In genomic region chr9:112496074-112496722, GRCh38 we compare ENCODE assay signal across 19 cellular contexts. TPM values are rescaled to one million over a fixed set of nuclear protein-coding genes. Genes with fewer than 3 reads are reported as not detected.
DNase-seq lines count a peak whose midpoint lies in the region; ATAC-seq, FAIRE-seq and TF ChIP-seq lines count a peak whose summit lies in the region.
"Had no signal": no experiment of that assay in that cellular context is flagged by ENCODE, and none has a peak within 500 bp of the region (broad histone marks: within the 10 kb centered on the region; RNA-seq: fewer than 3 reads in every experiment).

No MANE protein-coding gene starts in this region.

- POLR2A ChIA-PET in HepG2 (lab: Yijun Ruan, JAX) = interaction anchor here (0.9 to 1.7 kb wide), 3 partner anchors 10 to 117 kb away, joined by 3 to 5 read pairs (median 4); partner anchors contain the start of gene HSDL2

- H3K9me3 ChIP-seq in adrenal gland (replicated peaks in 1 of 3) = peaks cover 0 to 4% (median 0%) of the 10 kb centered on the region in 3 donors
- peaks cover 22% of the 10 kb centered on the region for H3K9me3 ChIP-seq in HepG2 (ENCODE audit: low read length)
- peaks cover 0 to 20% (median 0%) of the 10 kb centered on the region in 3 donors for H3K9me3 ChIP-seq in esophagus squamous epithelium

- peak in 1 of 2 experiments; percentile 78; a peak in 2 of 4 replicates for TF ChIP-seq EP300 in HepG2 (IDR thresholded peaks at IDR 0.05; ENCODE audit: low read depth in 2 of 2, low read length in 2 of 2)
- no peak for TF ChIP-seq EP300 in HepG2 (CRISPR knock-in tag; IDR thresholded peaks at IDR 0.05; ENCODE audit: borderline replicate concordance)

- H3K36me3 ChIP-seq in adrenal gland (replicated peaks in 1 of 2) = no peaks in the 10 kb centered on the region
- peaks cover 2 to 27% of the 10 kb centered on the region in 2 experiments; a peak in 4 of 5 replicates for H3K36me3 ChIP-seq in HepG2 (replicated peaks in 1 of 2; ENCODE audit: control insufficient read depth in 1 of 2, insufficient read depth in 2 of 2, low read length in 2 of 2)
- peaks cover 0 to 16% (median 0%) of the 10 kb centered on the region in 3 donors for H3K36me3 ChIP-seq in esophagus squamous epithelium
- H3K36me3 ChIP-seq: ascending aorta had no signal

- intact Hi-C loops in adrenal gland (cut with DNase I) (loop anchor here in 1 of 2 donors (10.0 kb wide), 1 partner anchor 49 kb away; no protein-coding TSS in a partner anchor), HepG2 (cut with micrococcal nuclease; ENCODE audit: unreplicated experiment) (loop anchor here (1.0 kb wide), 1 partner anchor 9 kb away; no protein-coding TSS in a partner anchor), esophagus squamous epithelium (cut with DNase I) (no loop called here)

- TF ChIP-seq CTCF in adrenal gland (IDR thresholded peaks at IDR 0.05) (no peak), HepG2 (CRISPR knock-in tag; IDR thresholded peaks at IDR 0.05) (no peak), esophagus squamous epithelium (IDR thresholded peaks at IDR 0.05) (no peak)

- no peak overlapping the region; the same call in 1 of the 2 replicates for H3K9ac ChIP-seq in HepG2 (ENCODE audit: insufficient read depth, low read depth, low read length)
- H3K9ac ChIP-seq: parathyroid adenoma had no signal

- WGBS in adrenal gland, 4 donors = 67 to 81% (median 68%) methylated on average over 3 of the region's 3 CpGs
- under 1% methylated on average over 3 of the region's 3 CpGs for whole genome bisulfite sequencing in HepG2 (ENCODE audit: low lambda C conversion rate)
- WGBS in esophagus squamous epithelium, 2 donors = 77 to 83% methylated on average over 3 of the region's 3 CpGs

- H3K4me3 ChIP-seq in adrenal gland = no peak overlapping the region
- peak overlapping the region in 2 of 3 experiments; percentile 36 to 45; a peak in 3 of 6 replicates for H3K4me3 ChIP-seq in HepG2 (replicated peaks in 1 of 3; ENCODE audit: insufficient read depth in 1 of 3, low read depth in 2 of 3, low read length in 3 of 3)
- H3K4me3 ChIP-seq in esophagus squamous epithelium = no peak overlapping the region
- H3K4me3 ChIP-seq: ascending aorta, suprapubic skin had no signal

- FAIRE-seq in HepG2 (lab: Jason Lieb, UNC) = no peak
- FAIRE-seq: H54 had no signal

- no TSS peak for BruUV-seq in HepG2 (replicated peaks; lab: Mats Ljungman, UMichigan)

- no peak for TF ChIP-seq POLR2A in adrenal gland (IDR thresholded peaks at IDR 0.05)
- TF ChIP-seq POLR2A in HepG2 (IDR thresholded peaks at IDR 0.05; ENCODE audit: insufficient read depth in 1 of 2, low read depth in 2 of 2, low read length in 2 of 2) = no peak
- TF ChIP-seq POLR2A in esophagus squamous epithelium (IDR thresholded peaks at IDR 0.05) = no peak

- peaks cover 46 to 69% of the 10 kb centered on the region in 2 donors for H3K4me1 ChIP-seq in adrenal gland (replicated peaks in 1 of 2)
- H3K4me1 ChIP-seq in HepG2 (ENCODE audit: insufficient read depth, low read length) = peaks cover 70% of the 10 kb centered on the region
- H3K4me1 ChIP-seq in esophagus squamous epithelium = no peaks in the 10 kb centered on the region
- H3K4me1 ChIP-seq: ascending aorta, parathyroid adenoma, suprapubic skin had no signal

- H3K27me3 ChIP-seq in adrenal gland = no peaks in the 10 kb centered on the region
- H3K27me3 ChIP-seq in HepG2 (ENCODE audit: control insufficient read depth in 1 of 2, insufficient read depth in 2 of 2, low read length in 2 of 2) = no peaks in the 10 kb centered on the region
- no peaks in the 10 kb centered on the region for H3K27me3 ChIP-seq in esophagus squamous epithelium
- H3K27me3 ChIP-seq: ascending aorta, BE2C, suprapubic skin had no signal

- no peak overlapping the region for H2AFZ ChIP-seq in HepG2 (ENCODE audit: low read length)
- H2AFZ ChIP-seq: parathyroid adenoma had no signal

- H3K79me2 ChIP-seq in HepG2 (ENCODE audit: insufficient read depth, low read length) = peaks cover 96% of the 10 kb centered on the region
- H3K79me2 ChIP-seq: parathyroid adenoma had no signal

- CTCF ChIA-PET in HepG2 (lab: Yijun Ruan, JAX; ENCODE audit: low intra/inter-chr PET ratio, low total read pairs) = no interaction called here

- in situ Hi-C loops in HepG2 (cut with HindIII; ENCODE audit: extremely low pct_ligation_motif_present, low pct_unique_long_range_greater_than_20kb) = loop anchor here (25.0 kb wide), 1 partner anchor 216 kb away; the partner anchor contains the start of gene INIP

- peak overlapping the region; percentile 64 for H3K4me2 ChIP-seq in HepG2 (ENCODE audit: low read depth, low read length)

- ATAC-seq in HepG2 (peak; percentile 91), HG02588 (IDR thresholded peaks at IDR 0.05; ENCODE audit: unreplicated experiment) (no peak), HG03565 (IDR thresholded peaks at IDR 0.05; ENCODE audit: unreplicated experiment) (no peak)

- TF ChIP-seq RAD21 in HepG2 (CRISPR knock-in tag; IDR thresholded peaks at IDR 0.05) = no peak

- H4K20me1 ChIP-seq in HepG2 (ENCODE audit: insufficient read depth, low read length) = peaks cover 16% of the 10 kb centered on the region

- H3K27ac ChIP-seq in adrenal gland (peak overlapping the region in 3 of 5 donors; percentile 56 to 69 (median 66)), HepG2 (ENCODE audit: extremely low read length, insufficient read depth, low read length) (peak overlapping the region; percentile 64), esophagus squamous epithelium (no peak overlapping the region)
- H3K27ac ChIP-seq: ascending aorta, parathyroid adenoma, suprapubic skin had no signal

- DNase-seq in NOMO-1 treated with DMSO at 0.1 percent for 48 hours (lab: John Stamatoyannopoulos, UW; ENCODE audit: unreplicated experiment) = peak; percentile 82
- DNase-seq in adrenal gland = no peak
- DNase-seq in HepG2 (ENCODE audit: low spot score) = peak; percentile 77
- DNase-seq in esophagus squamous epithelium (lab: John Stamatoyannopoulos, UW) = no peak
- no peak for DNase-seq in stimulated activated naive CD4-positive, alpha-beta T cell (lab: John Stamatoyannopoulos, UW)
- DNase-seq: activated CD4-positive, alpha-beta T cell treated with anti-CD3 and anti-CD28 coated beads, Interleukin-2, amount 10 ng/mL, durations not matched to agents 24 days and 14 days; activated CD8-positive, alpha-beta memory T cell treated with anti-CD3 and anti-CD28 coated beads, Interleukin-2, amount 50 U/mL, for 48 hours; activated gamma-delta T cell; BE2C; foreskin melanocyte; NCI-H1694; NCI-H446 treated with DMSO at 0.1 percent for 48 hours; stimulated activated CD4-positive, alpha-beta T cell treated with anti-CD3 and anti-CD28 coated beads, Interleukin-4, amount 100 ng/mL, for 24 hours had no signal

TF ChIP-seq in HepG2, 621 proteins besides CTCF, POLR2A, EP300 and RAD21 (continues in another document):
- TF ChIP-seq CENPX (CRISPR knock-in tag; IDR thresholded peaks at IDR 0.05) (no peak), KAT7 (CRISPR knock-in tag; IDR thresholded peaks at IDR 0.05; ENCODE audit: borderline replicate concordance) (0 out of 2 replicates have a peak, but pooled peaks have one; percentile 62), MED1 (CRISPR knock-in tag; IDR thresholded peaks at IDR 0.05) (peak; percentile 46; the same call in 1 of the 2 replicates), ATM (IDR thresholded peaks at IDR 0.05; ENCODE audit: borderline replicate concordance) (no peak), SMAD3 (CRISPR knock-in tag; IDR thresholded peaks at IDR 0.05) (no peak), ZNF546 (CRISPR knock-in tag; conservative IDR thresholded peaks at IDR 0.05) (no peak)
- TF ChIP-seq, protein P1, sequence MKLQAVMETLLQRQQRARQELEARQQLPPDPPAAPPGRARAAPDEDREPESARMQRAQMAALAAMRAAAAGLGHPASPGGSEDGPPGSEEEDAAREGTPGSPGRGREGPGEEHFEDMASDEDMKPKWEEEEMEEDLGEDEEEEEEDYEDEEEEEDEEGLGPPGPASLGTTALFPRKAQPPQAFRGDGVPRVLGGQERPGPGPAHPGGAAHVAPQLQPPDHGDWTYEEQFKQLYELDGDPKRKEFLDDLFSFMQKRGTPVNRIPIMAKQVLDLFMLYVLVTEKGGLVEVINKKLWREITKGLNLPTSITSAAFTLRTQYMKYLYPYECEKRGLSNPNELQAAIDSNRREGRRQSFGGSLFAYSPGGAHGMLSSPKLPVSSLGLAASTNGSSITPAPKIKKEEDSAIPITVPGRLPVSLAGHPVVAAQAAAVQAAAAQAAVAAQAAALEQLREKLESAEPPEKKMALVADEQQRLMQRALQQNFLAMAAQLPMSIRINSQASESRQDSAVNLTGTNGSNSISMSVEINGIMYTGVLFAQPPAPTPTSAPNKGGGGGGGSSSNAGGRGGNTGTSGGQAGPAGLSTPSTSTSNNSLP (IDR thresholded peaks at IDR 0.05; ENCODE audit: low read depth, low read length) = no peak; the same call in 1 of the 2 replicates

RNA-seq across cellular contexts. Expression of gene KIAA1958, which starts 9.6 kb away (rescaled TPM):
- 10 to 100 TPM; 17.0 to 67.2 (median 39.9) TPM for total RNA-seq in adrenal gland
- polyA plus RNA-seq in adrenal gland = 10 to 100 TPM in 1 of 3 donors, 1 to 10 TPM in 2; 3.5 to 11.6 (median 7.3) TPM
- 8.5 and 11.4 TPM in 2 replicates for total RNA-seq in HepG2 (2016; rRNA removed; fragmentation: Illumina TruSeq; extraction: Trizol)
- 37.2 and 41.8 TPM in 2 replicates for total RNA-seq in HepG2 (2016; cell fraction: cytosol; rRNA removed; fragmentation: Illumina TruSeq; extraction: Trizol; ENCODE audit: low read depth)
- total RNA-seq in HepG2 (2016; cell fraction: insoluble cytoplasmic fraction; rRNA removed; fragmentation: Illumina TruSeq; extraction: Trizol) = 8.4 and 11.0 TPM in 2 replicates
- 29.3 and 29.7 TPM in 2 replicates for total RNA-seq in HepG2 (2016; cell fraction: membrane; rRNA removed; fragmentation: Illumina TruSeq; extraction: Trizol)
- total RNA-seq in HepG2 (2016; cell fraction: nucleus; rRNA removed; fragmentation: Illumina TruSeq; extraction: Trizol) = 14.1 and 15.2 TPM in 2 replicates
- 8.5 and 10.3 TPM in 2 replicates for polyA plus RNA-seq in HepG2 (2011; rRNA removed)
- polyA plus RNA-seq in HepG2 (2011; cell fraction: cytosol; rRNA removed) = 5.5 and 5.7 TPM in 2 replicates
- 17.1 and 17.6 TPM in 2 replicates for polyA plus RNA-seq in HepG2 (2011; cell fraction: nucleus; rRNA removed)
- polyA plus RNA-seq in HepG2 (2012) = 10.9 and 11.6 TPM in 2 replicates
- 0.46 and 0.57 TPM in 2 replicates for polyA plus RNA-seq in HepG2 (2016; cell fraction: cytosol; fragmentation: Illumina TruSeq; extraction: Trizol; ENCODE audit: low read depth)
- polyA plus RNA-seq in HepG2 (2016; cell fraction: insoluble cytoplasmic fraction; fragmentation: Illumina TruSeq; extraction: Trizol; ENCODE audit: low read depth) = 6.0 and 6.8 TPM in 2 replicates
- 1.8 and 1.9 TPM in 2 replicates for polyA plus RNA-seq in HepG2 (2016; cell fraction: membrane; fragmentation: Illumina TruSeq; extraction: Trizol; ENCODE audit: low read depth)
- 7.2 and 8.5 TPM in 2 replicates for polyA plus RNA-seq in HepG2 (2016; cell fraction: nucleus; fragmentation: Illumina TruSeq; extraction: Trizol; ENCODE audit: insufficient read depth, low read depth)
- polyA minus RNA-seq in HepG2 (2011; rRNA and poly(A)+ RNA removed; ENCODE audit: low replicate concordance) = 53.1 and 88.7 TPM in 2 replicates
- polyA minus RNA-seq in HepG2 (2011; cell fraction: cytosol; rRNA and poly(A)+ RNA removed) = 22.1 and 29.8 TPM in 2 replicates
- 49.7 and 55.7 TPM in 2 replicates for polyA minus RNA-seq in HepG2 (2011; cell fraction: nucleus; rRNA and poly(A)+ RNA removed)
- 1 to 10 TPM; 2.7 to 5.7 (median 5.2) TPM for total RNA-seq in esophagus squamous epithelium

Comparison
In these comparisons a context has a peak if more than half of its experiments do, and no peak if none do; other contexts are left out.
1. DNase-seq: peak in NOMO-1 treated with DMSO at 0.1 percent for 48 hours (single experiment) and HepG2 (single experiment); none in adrenal gland (0 of 7), esophagus squamous epithelium (single experiment) and stimulated activated naive CD4-positive, alpha-beta T cell (0 of 6).
2. H3K27ac ChIP-seq: peak in adrenal gland (3 of 5) and HepG2 (single experiment); none in esophagus squamous epithelium (0 of 4).
3. H3K4me3 ChIP-seq: peak in HepG2 (2 of 3); none in adrenal gland (0 of 4) and esophagus squamous epithelium (0 of 4).